Comparison of ENCODE assay signal across 8 cellular contexts in genomic region chr3:33883538-33884203, GRCh38.
DNase-seq lines count a peak whose midpoint lies in the region; ATAC-seq, FAIRE-seq and TF ChIP-seq lines count a peak whose summit lies in the region.

No MANE protein-coding gene starts in this region.

- peak; percentile 63 to 77 (median 75) for TF ChIP-seq CTCF in GM12878 (IDR thresholded peaks at IDR 0.05 in 2 of 3, conservative IDR thresholded peaks at IDR 0.05 in 1 of 3; ENCODE audit: control insufficient read depth in 2 of 3, extremely low read depth in 1 of 3, insufficient read depth in 1 of 3, low read depth in 3 of 3, low read length in 3 of 3)
- TF ChIP-seq CTCF in stomach (IDR thresholded peaks at IDR 0.05), result peak in 5 of 7 experiments; percentile 33 to 90 (median 81)

- DNase-seq in CMK (ENCODE audit: low read depth) (peak; percentile 31), NCI-H2171 treated with DMSO at 0.1 percent for 48 hours (lab: John Stamatoyannopoulos, UW) (peak; percentile 6), GM12878 (ENCODE audit: low read depth, low spot score) (no peak), iris pigment epithelial cell (ENCODE audit: low read depth) (peak; percentile 38), stomach (no peak)

- TF ChIP-seq POLR2A in GM12878 (IDR thresholded peaks at IDR 0.05; ENCODE audit: low read depth, low read length) (no peak), stomach (IDR thresholded peaks at IDR 0.05) (no peak)

- in situ Hi-C loops in GM12878 (cut with MboI), result loop anchor here (5.0 kb wide), 1 partner anchor 799 kb away; no protein-coding TSS in a partner anchor

- peak; percentile 78 for TF ChIP-seq RAD21 in GM12878 (IDR thresholded peaks at IDR 0.05; ENCODE audit: insufficient read depth, low read depth, low read length)

- H3K9ac ChIP-seq in GM12878 (ENCODE audit: control insufficient read depth, insufficient read depth, low read length), result no peak overlapping the region

- WGBS in GM12878 (ENCODE audit: insufficient coverage, insufficient replicate concordance, low lambda C conversion rate, missing lambda C conversion rate), result 2% methylated on average over 9 of the region's 9 CpGs
- WGBS in stomach, 5 donors, result 3 to 13% (median 11%) methylated on average over 9 of the region's 9 CpGs

- SMC1A ChIA-PET in GM12878 (lab: Charles Lee; ENCODE audit: uncharacterized antibody, unreplicated experiment), result interaction anchor here (0.6 to 3.2 kb wide), 22 partner anchors 9 to 809 kb away, joined by 3 to 60 read pairs (median 3); no protein-coding TSS in a partner anchor

- H2AFZ ChIP-seq in GM12878 (ENCODE audit: control insufficient read depth, low read depth, low read length), result peak overlapping the region; percentile 64

- H3K27ac ChIP-seq in GM12878 (ENCODE audit: control insufficient read depth, insufficient read depth) (no peak overlapping the region), stomach (no peak overlapping the region)

- BruUV-seq in GM12878 (replicated peaks; lab: Mats Ljungman, UMichigan), result no TSS peak

- H4K20me1 ChIP-seq in GM12878 (ENCODE audit: control insufficient read depth, insufficient read depth), result no peaks in the 10 kb centered on the region

- peaks cover 4% of the 10 kb centered on the region; the same call in 1 of the 2 replicates for H3K4me1 ChIP-seq in GM12878 (ENCODE audit: control insufficient read depth, insufficient read depth, low read length)
- H3K4me1 ChIP-seq in stomach, result peaks cover 0 to 10% (median 4%) of the 10 kb centered on the region in 4 donors

- FAIRE-seq in GM12878 (lab: Jason Lieb, UNC), result peak; percentile 84

- intact Hi-C loops in GM12878 (cut with micrococcal nuclease; ENCODE audit: unreplicated experiment) (loop anchor here (1.0 to 10.0 kb wide), 4 partner anchors 134 to 801 kb away; no protein-coding TSS in a partner anchor), stomach (cut with DNase I; ENCODE audit: low total_unique reads) (loop anchor here (10.0 kb wide), 1 partner anchor 801 kb away; no protein-coding TSS in a partner anchor)

- H3K4me3 ChIP-seq in GM12878 (no peak overlapping the region), stomach (peak overlapping the region in 3 of 4 donors; percentile 1 to 16 (median 3))

- CTCF ChIA-PET in GM12878 (lab: Yijun Ruan, JAX), result interaction anchor here (0.6 to 11.1 kb wide), 43 partner anchors 9 to 1138 kb away, joined by 3 to 170 read pairs (median 4); partner anchors contain the start of gene PDCD6IP

- ATAC-seq in GM19455 (IDR thresholded peaks at IDR 0.05; ENCODE audit: unreplicated experiment) (peak; percentile 54), GM12878 (peak; percentile 64), HG02763 (IDR thresholded peaks at IDR 0.05; ENCODE audit: unreplicated experiment) (no peak), GM18870 (IDR thresholded peaks at IDR 0.05; ENCODE audit: unreplicated experiment) (no peak)

- H3K4me2 ChIP-seq in GM12878 (ENCODE audit: control insufficient read depth, insufficient read depth), result peak overlapping the region; percentile 30

- no peaks in the 10 kb centered on the region for H3K79me2 ChIP-seq in GM12878 (ENCODE audit: control insufficient read depth, insufficient read depth, low read length)

- TF ChIP-seq EP300 in GM12878 (IDR thresholded peaks at IDR 0.05; ENCODE audit: borderline replicate concordance in 1 of 2, control insufficient read depth in 1 of 2, low read depth in 2 of 2, low read length in 2 of 2) (no peak), stomach (IDR thresholded peaks at IDR 0.05) (no peak)

- H3K36me3 ChIP-seq in GM12878 (ENCODE audit: control insufficient read depth in 2 of 2, insufficient read depth in 2 of 2, low read length in 1 of 2) (no peaks in the 10 kb centered on the region), stomach (no peaks in the 10 kb centered on the region)

- H3K27me3 ChIP-seq in GM12878 (replicated peaks in 1 of 2; ENCODE audit: control insufficient read depth in 2 of 2, insufficient read depth in 2 of 2, low read length in 1 of 2), result no peaks in the 10 kb centered on the region
- H3K27me3 ChIP-seq in stomach, result no peaks in the 10 kb centered on the region

- POLR2A ChIA-PET in GM12878 (lab: Charles Lee), result no interaction called here

- H3K9me3 ChIP-seq in GM12878 (replicated peaks; ENCODE audit: control insufficient read depth, insufficient read depth, low read length) (no peaks in the 10 kb centered on the region), stomach (no peaks in the 10 kb centered on the region)

- RAD21 ChIA-PET in GM12878 (lab: Charles Lee; ENCODE audit: unreplicated experiment), result interaction anchor here (0.8 to 3.0 kb wide), 15 partner anchors 9 to 898 kb away, joined by 3 to 66 read pairs (median 3); no protein-coding TSS in a partner anchor

TF ChIP-seq in GM12878, 131 proteins besides CTCF, POLR2A, EP300 and RAD21:
- TF ChIP-seq CREM (IDR thresholded peaks at IDR 0.05; ENCODE audit: low read depth) (no peak), SMC3 (IDR thresholded peaks at IDR 0.05; ENCODE audit: borderline replicate concordance, low read length) (peak; percentile 69), BCL11A (IDR thresholded peaks at IDR 0.05; ENCODE audit: low read depth, low read length) (no peak)

Comparison
In these comparisons a context has a peak if more than half of its experiments do, and no peak if none do; other contexts are left out.
1. DNase-seq: peak in CMK (single experiment), NCI-H2171 treated with DMSO at 0.1 percent for 48 hours (single experiment) and iris pigment epithelial cell (single experiment); none in GM12878 (single experiment) and stomach (single experiment).
2. ATAC-seq: peak in GM19455 (single experiment) and GM12878 (single experiment); none in HG02763 (single experiment) and GM18870 (single experiment).